ENCODE assay signal across 22 cellular contexts in genomic region chr18:13185675-13186198, GRCh38. TPM values are rescaled to one million over a fixed set of nuclear protein-coding genes. Genes with fewer than 3 reads are reported as not detected.
A peak's percentile ranks its signal among the peaks of the same experiment; 100 is the strongest.
DNase-seq lines count a peak whose midpoint lies in the region; ATAC-seq and TF ChIP-seq lines count a peak whose summit lies in the region.
"Had no signal": no experiment of that assay in that cellular context is flagged by ENCODE, and none has a peak within 500 bp of the region (broad histone marks: within the 10 kb centered on the region; RNA-seq: fewer than 3 reads in every experiment).

No MANE protein-coding gene starts in this region.

- no peaks in the 10 kb centered on the region for H3K4me1 ChIP-seq in BE2C
- H3K4me1 ChIP-seq: Peyer's patch had no signal

- ATAC-seq in Right ventricle myocardium inferior (peak; percentile 76), left ventricle myocardium superior (peak; percentile 86), HG02588 (IDR thresholded peaks at IDR 0.05; ENCODE audit: unreplicated experiment) (no peak)

- H3K4me3 Mint-ChIP-seq in nephron progenitor cell = no peak overlapping the region
- no peak overlapping the region for H3K4me3 Mint-ChIP-seq in MCF 10A (ENCODE audit: unreplicated experiment)
- H3K4me3 Mint-ChIP-seq: CD14-positive monocyte had no signal

- H3K27ac Mint-ChIP-seq in nephron progenitor cell (no peak overlapping the region), MCF 10A (ENCODE audit: low read depth, unreplicated experiment) (no peak overlapping the region)

- no peaks in the 10 kb centered on the region for H3K36me3 ChIP-seq in BE2C
- H3K36me3 ChIP-seq: Peyer's patch had no signal

- H3K27me3 Mint-ChIP-seq in nephron progenitor cell (ENCODE audit: low read depth, poor library complexity) (peaks cover 18% of the 10 kb centered on the region), MCF 10A (ENCODE audit: insufficient read depth, unreplicated experiment) (peaks cover 19% of the 10 kb centered on the region)

- POLR2A ChIA-PET in MCF 10A (lab: Yijun Ruan, JAX) = no interaction called here

- peak; percentile 37 for DNase-seq in BE2C
- no peak for DNase-seq in Right ventricle myocardium inferior (ENCODE audit: missing footprints)
- peak; percentile 82 for DNase-seq in left ventricle myocardium superior
- peak; percentile 14 for DNase-seq in nephron progenitor cell
- DNase-seq in NOMO-1 treated with DMSO at 0.1 percent for 48 hours (lab: John Stamatoyannopoulos, UW; ENCODE audit: unreplicated experiment) = no peak
- no peak for DNase-seq in NCI-H510A (lab: John Stamatoyannopoulos, UW)
- no peak for DNase-seq in MCF 10A (ENCODE audit: unreplicated experiment)
- DNase-seq: DMS79, H7, Karpas-422, MM.1S, NCI-H1092, NCI-H1436, NCI-H187 treated with DMSO at 0.1 percent for 48 hours, NCI-H2107, NCI-H446 treated with DMSO at 0.1 percent for 48 hours, NCI-H69, Peyer's patch, SHP77 had no signal

- H3K27me3 ChIP-seq in BE2C = no peaks in the 10 kb centered on the region
- H3K27me3 ChIP-seq: Peyer's patch had no signal

- no peaks in the 10 kb centered on the region for H3K9me3 ChIP-seq in BE2C
- H3K9me3 ChIP-seq: Peyer's patch had no signal

- H3K9me3 Mint-ChIP-seq in nephron progenitor cell = no peaks in the 10 kb centered on the region
- H3K9me3 Mint-ChIP-seq in MCF 10A (ENCODE audit: unreplicated experiment) = no peaks in the 10 kb centered on the region
- H3K9me3 Mint-ChIP-seq: CD14-positive monocyte had no signal

- H3K36me3 Mint-ChIP-seq in nephron progenitor cell (ENCODE audit: low read depth) (no peaks in the 10 kb centered on the region), MCF 10A (ENCODE audit: insufficient read depth, unreplicated experiment) (no peaks in the 10 kb centered on the region)
- H3K36me3 Mint-ChIP-seq: CD14-positive monocyte had no signal

- BruUV-seq in MCF 10A (replicated peaks; lab: Mats Ljungman, UMichigan) = no TSS peak

- CTCF ChIA-PET in MCF 10A (lab: Yijun Ruan, JAX) = interaction anchor here (0.6 kb wide), 1 partner anchor 49 kb away, joined by 3 read pairs; no protein-coding TSS in a partner anchor

- peaks cover 5% of the 10 kb centered on the region for H3K4me1 Mint-ChIP-seq in nephron progenitor cell
- H3K4me1 Mint-ChIP-seq in MCF 10A (ENCODE audit: insufficient read depth, unreplicated experiment) = no peaks in the 10 kb centered on the region
- H3K4me1 Mint-ChIP-seq: CD14-positive monocyte had no signal

- no peak overlapping the region for H3K4me3 ChIP-seq in BE2C (ENCODE audit: low read depth, low read length)
- H3K4me3 ChIP-seq: Peyer's patch, SK-N-MC had no signal

- intact Hi-C loops in Right ventricle myocardium inferior (cut with DNase I) (no loop called here), left ventricle myocardium superior (cut with micrococcal nuclease) (no loop called here), MCF 10A (cut with micrococcal nuclease) (no loop called here)

- TF ChIP-seq CTCF in BE2C (IDR thresholded peaks at IDR 0.05; ENCODE audit: low read depth, low read length) (no peak), nephron progenitor cell (IDR thresholded peaks at IDR 0.05) (no peak), MCF 10A (IDR thresholded peaks at IDR 0.05; ENCODE audit: unreplicated experiment) (no peak)

RNA-seq across cellular contexts. Expression of gene LDLRAD4, which starts 32.8 kb away (rescaled TPM):
- 4.0 TPM for polyA plus RNA-seq in BE2C (2012; ENCODE audit: insufficient read depth, insufficient read length, low read depth)
- total RNA-seq in Right ventricle myocardium inferior (29.6 TPM), left ventricle myocardium superior (26.0 TPM), MCF 10A (2022) (not detected in 2 replicates)

Comparison
In these comparisons a context has a peak if more than half of its experiments do, and no peak if none do; other contexts are left out.
1. DNase-seq: peak in BE2C (single experiment), left ventricle myocardium superior (single experiment) and nephron progenitor cell (single experiment); none in Right ventricle myocardium inferior (single experiment), NOMO-1 treated with DMSO at 0.1 percent for 48 hours (single experiment), NCI-H510A (single experiment) and MCF 10A (single experiment).
2. RNA of gene LDLRAD4, which starts 32.8 kb away (total RNA-seq): 29.6 TPM in Right ventricle myocardium inferior (single experiment) and 26.0 TPM in left ventricle myocardium superior (single experiment); not detected in MCF 10A; every median in the first group is over 10 times any median in the second.